In the genomic region with DNA sequence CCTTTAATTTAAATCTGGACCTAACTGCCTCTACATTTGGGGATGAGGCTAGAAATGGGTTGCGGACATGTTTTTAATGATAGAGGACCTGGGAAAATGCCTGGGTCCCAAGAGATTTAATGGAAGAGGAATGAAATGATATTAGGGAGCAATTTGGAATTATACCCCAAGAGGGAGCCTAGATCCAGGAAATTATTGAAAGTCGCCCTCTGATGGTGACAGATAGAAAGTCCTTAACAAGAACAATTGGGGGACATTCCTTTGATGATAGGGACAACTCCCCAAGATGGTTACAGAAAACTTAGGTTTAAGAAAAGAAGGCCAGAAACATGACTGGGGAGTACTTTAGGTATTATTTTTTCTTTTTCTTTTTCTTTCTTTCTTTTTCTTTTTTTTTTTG, we compare ENCODE assay signal across 8 cellular contexts. TPM values are rescaled to one million over a fixed set of nuclear protein-coding genes. Genes with fewer than 3 reads are reported as not detected.
DNase-seq lines count a peak whose midpoint lies in the region; ATAC-seq, FAIRE-seq and TF ChIP-seq lines count a peak whose summit lies in the region.

No MANE protein-coding gene starts in this region.

- peak; percentile 66 for TF ChIP-seq CTCF in endodermal cell (conservative IDR thresholded peaks at IDR 0.05)

- no peaks in the 10 kb centered on the region for H3K4me1 Mint-ChIP-seq in endodermal cell

- no peak overlapping the region for H3K4me3 Mint-ChIP-seq in endodermal cell

- DNase-seq in NCI-H2227 (lab: John Stamatoyannopoulos, UW; ENCODE audit: unreplicated experiment) (peak; percentile 30), NCI-H2227 treated with DMSO at 0.1 percent for 48 hours (lab: John Stamatoyannopoulos, UW) (no peak), NCI-H446 treated with DMSO at 0.1 percent for 48 hours (lab: John Stamatoyannopoulos, UW) (peak; percentile 6), endodermal cell (no peak), small intestine (peak; percentile 18), 8988T (no peak)
- DNase-seq in stimulated activated CD4-positive, alpha-beta T cell treated with anti-CD3 and anti-CD28 coated beads, Interleukin-2, amount 100 ng/mL, for 48 hours, result no peak

- H3K27ac ChIP-seq in endodermal cell (ENCODE audit: low read depth, low read length), result no peak overlapping the region
- H3K27ac ChIP-seq in small intestine (ENCODE audit: low read depth in 1 of 2, low read length in 1 of 2), result no peak overlapping the region

- H3K4me1 ChIP-seq in endodermal cell (ENCODE audit: control insufficient read depth, insufficient read depth, low read length) (no peaks in the 10 kb centered on the region), small intestine (ENCODE audit: control insufficient read depth in 2 of 2, insufficient read depth in 1 of 2, low read depth in 1 of 2, low read length in 1 of 2) (no peaks in the 10 kb centered on the region)

- WGBS in endodermal cell (ENCODE audit: insufficient coverage in 1 of 2, insufficient read length in 1 of 2), 2 experiments, result 75 to 77% methylated on average over 2 of the region's 2 CpGs
- 48 to 54% (median 48%) methylated on average over 2 of the region's 2 CpGs for WGBS in small intestine, 3 donors

- no peaks in the 10 kb centered on the region for H3K9me3 ChIP-seq in endodermal cell (ENCODE audit: control insufficient read depth, low read length)
- no peaks in the 10 kb centered on the region for H3K9me3 ChIP-seq in small intestine (ENCODE audit: control insufficient read depth, low read depth)

- H3K36me3 Mint-ChIP-seq in endodermal cell (ENCODE audit: low read depth), result no peaks in the 10 kb centered on the region

- H3K27me3 ChIP-seq in endodermal cell (ENCODE audit: control insufficient read depth, insufficient read depth, low read length, poor library complexity, severe bottlenecking), result no peaks in the 10 kb centered on the region
- H3K27me3 ChIP-seq in small intestine (ENCODE audit: control insufficient read depth in 2 of 2, insufficient read depth in 2 of 2, low read length in 2 of 2), result no peaks in the 10 kb centered on the region

- H3K9me3 Mint-ChIP-seq in endodermal cell, result peaks cover 15% of the 10 kb centered on the region

- H3K4me3 ChIP-seq in endodermal cell (ENCODE audit: low read length), result no peak overlapping the region
- H3K4me3 ChIP-seq in small intestine (ENCODE audit: low read depth in 1 of 2, low read length in 2 of 2), result no peak overlapping the region

- H3K27ac Mint-ChIP-seq in endodermal cell, result no peak overlapping the region

- FAIRE-seq in small intestine (lab: Jason Lieb, UNC), result no peak

- H3K9ac ChIP-seq in endodermal cell (ENCODE audit: extremely low read depth, low read length, poor library complexity, severe bottlenecking), result no peak overlapping the region

- no peak for ATAC-seq in GM19035 (IDR thresholded peaks at IDR 0.05; ENCODE audit: unreplicated experiment)

- H3K36me3 ChIP-seq in endodermal cell (ENCODE audit: control insufficient read depth, insufficient read depth, low read length) (no peaks in the 10 kb centered on the region), small intestine (ENCODE audit: control insufficient read depth in 2 of 2, insufficient read depth in 2 of 2, low read length in 2 of 2) (no peaks in the 10 kb centered on the region)

- H3K27me3 Mint-ChIP-seq in endodermal cell (ENCODE audit: insufficient read depth), result no peaks in the 10 kb centered on the region

RNA-seq across cellular contexts. Expression of a gene that starts 9.5 kb away (rescaled TPM):
- total RNA-seq in endodermal cell, result not detected
- polyA plus RNA-seq in endodermal cell (2013, experiment 1 of 2), result not detected
- not detected for polyA plus RNA-seq in endodermal cell (2013, experiment 2 of 2)
- not detected for polyA plus RNA-seq in small intestine

RNA-seq across cellular contexts. Expression of a gene that starts 27.3 kb away (rescaled TPM):
- total RNA-seq in endodermal cell, result 10 to 100 TPM; 74.3 to 76.3 TPM
- polyA plus RNA-seq in endodermal cell (2013, experiment 1 of 2), result 85.1 TPM
- polyA plus RNA-seq in endodermal cell (2013, experiment 2 of 2), result 79.6 TPM
- polyA plus RNA-seq in small intestine, result 10 to 100 TPM in 1 of 3 donors, 1 to 10 TPM in 2; 5.1 to 15.9 (median 5.6) TPM

RNA-seq across cellular contexts. Expression of a gene that starts 38.2 kb away (rescaled TPM):
- not detected for total RNA-seq in endodermal cell
- polyA plus RNA-seq in endodermal cell (2013, experiment 1 of 2), result not detected
- polyA plus RNA-seq in endodermal cell (2013, experiment 2 of 2), result not detected
- polyA plus RNA-seq in small intestine, result not detected

Comparison
In these comparisons a context has a peak if more than half of its experiments do, and no peak if none do; other contexts are left out.
1. DNase-seq: peak in NCI-H2227 (single experiment), NCI-H446 treated with DMSO at 0.1 percent for 48 hours (single experiment) and small intestine (single experiment); none in NCI-H2227 treated with DMSO at 0.1 percent for 48 hours (single experiment), endodermal cell (single experiment), stimulated activated CD4-positive, alpha-beta T cell treated with anti-CD3 and anti-CD28 coated beads, Interleukin-2, amount 100 ng/mL, for 48 hours (0 of 2) and 8988T (single experiment).